1 cellular context compared by ENCODE assay signal in genomic region chr22:28978863-28979799, GRCh38.
A peak's percentile ranks its signal among the peaks of the same experiment; 100 is the strongest.
TF ChIP-seq lines count a peak whose summit lies in the region.

No MANE protein-coding gene starts in this region.

TF ChIP-seq in HEK293, 187 proteins besides CTCF, POLR2A, EP300 and RAD21 (continued from another document and continues in another):
- TF ChIP-seq ZNF133 (tag by site-specific recombination; IDR thresholded peaks at IDR 0.05) (no peak), ZNF785 (tag by site-specific recombination; IDR thresholded peaks at IDR 0.05) (no peak), ZBTB1 (tag by site-specific recombination; IDR thresholded peaks at IDR 0.05) (no peak), ZNF398 (tag by site-specific recombination; IDR thresholded peaks at IDR 0.05) (peak; percentile 26; the same call in 1 of the 2 replicates), ZNF449 (tag by site-specific recombination; IDR thresholded peaks at IDR 0.05) (no peak), ZNF654 (tag by site-specific recombination; IDR thresholded peaks at IDR 0.05; ENCODE audit: low read depth) (no peak), ZNF600 (tag by site-specific recombination; IDR thresholded peaks at IDR 0.05) (no peak), ZFHX2 (tag by site-specific recombination; conservative IDR thresholded peaks at IDR 0.05) (no peak), ZBTB6 (tag by site-specific recombination; IDR thresholded peaks at IDR 0.05) (no peak), ZNF510 (tag by site-specific recombination; IDR thresholded peaks at IDR 0.05; ENCODE audit: insufficient replicate concordance) (no peak), ZNF169 (tag by site-specific recombination; IDR thresholded peaks at IDR 0.05) (no peak), ZNF148 (tag by site-specific recombination; IDR thresholded peaks at IDR 0.05; ENCODE audit: borderline replicate concordance) (no peak), PATZ1 (tag by site-specific recombination; IDR thresholded peaks at IDR 0.05) (no peak), BCL6B (tag by site-specific recombination; IDR thresholded peaks at IDR 0.05) (no peak), ZXDB (tag by site-specific recombination; IDR thresholded peaks at IDR 0.05) (no peak), SCRT1 (tag by site-specific recombination; IDR thresholded peaks at IDR 0.05; ENCODE audit: borderline replicate concordance) (0 out of 2 replicates have a peak, but pooled peaks have one; percentile 27), SALL2 (tag by site-specific recombination; IDR thresholded peaks at IDR 0.05; ENCODE audit: borderline replicate concordance) (no peak), ZNF677 (tag by site-specific recombination; IDR thresholded peaks at IDR 0.05) (no peak), GLI2 (tag by site-specific recombination; IDR thresholded peaks at IDR 0.05; ENCODE audit: borderline replicate concordance, low read depth) (no peak), SP7 (tag by site-specific recombination; IDR thresholded peaks at IDR 0.05) (peak; percentile 67; the same call in 1 of the 2 replicates), ZFP41 (tag by site-specific recombination; IDR thresholded peaks at IDR 0.05; ENCODE audit: borderline replicate concordance) (no peak), ZNF843 (tag by site-specific recombination; IDR thresholded peaks at IDR 0.05) (no peak), ZNF311 (tag by site-specific recombination; IDR thresholded peaks at IDR 0.05; ENCODE audit: borderline replicate concordance) (no peak), ZNF18 (tag by site-specific recombination; IDR thresholded peaks at IDR 0.05) (no peak), ZNF157 (tag by site-specific recombination; IDR thresholded peaks at IDR 0.05) (no peak), ZNF501 (tag by site-specific recombination; IDR thresholded peaks at IDR 0.05) (no peak), ZIC2 (tag by site-specific recombination; IDR thresholded peaks at IDR 0.05) (0 out of 2 replicates have a peak, but pooled peaks have one; percentile 15), ZNF704 (tag by site-specific recombination; IDR thresholded peaks at IDR 0.05) (no peak), ZNF248 (tag by site-specific recombination; IDR thresholded peaks at IDR 0.05) (no peak), ZEB2 (tag by site-specific recombination; IDR thresholded peaks at IDR 0.05) (peak; percentile 34; the same call in 1 of the 2 replicates), ZBTB8A (tag by site-specific recombination; IDR thresholded peaks at IDR 0.05) (no peak), ZNF221 (tag by site-specific recombination; IDR thresholded peaks at IDR 0.05; ENCODE audit: borderline replicate concordance) (no peak), HOXD13 (CRISPR knock-in tag; IDR thresholded peaks at IDR 0.05; ENCODE audit: borderline replicate concordance) (no peak), INSM2 (tag by site-specific recombination; IDR thresholded peaks at IDR 0.05) (no peak), ZNF280D (tag by site-specific recombination; IDR thresholded peaks at IDR 0.05) (no peak), ZNF692 (tag by site-specific recombination; IDR thresholded peaks at IDR 0.05) (peak; percentile 50), ZNF19 (tag by site-specific recombination; IDR thresholded peaks at IDR 0.05; ENCODE audit: low read depth) (no peak), ZFP69B (tag by site-specific recombination; IDR thresholded peaks at IDR 0.05) (no peak), MEIS1 (CRISPR knock-in tag; IDR thresholded peaks at IDR 0.05; ENCODE audit: borderline replicate concordance) (no peak), ZNF121 (tag by site-specific recombination; IDR thresholded peaks at IDR 0.05) (no peak), ZNF24 (tag by site-specific recombination; IDR thresholded peaks at IDR 0.05) (no peak), ZNF335 (tag by site-specific recombination; conservative IDR thresholded peaks at IDR 0.05) (0 out of 2 replicates have a peak, but pooled peaks have one; percentile 15), MZF1 (tag by site-specific recombination; IDR thresholded peaks at IDR 0.05; ENCODE audit: borderline replicate concordance) (no peak)
